Comparison of ENCODE assay signal across 13 cellular contexts in the genomic region with DNA sequence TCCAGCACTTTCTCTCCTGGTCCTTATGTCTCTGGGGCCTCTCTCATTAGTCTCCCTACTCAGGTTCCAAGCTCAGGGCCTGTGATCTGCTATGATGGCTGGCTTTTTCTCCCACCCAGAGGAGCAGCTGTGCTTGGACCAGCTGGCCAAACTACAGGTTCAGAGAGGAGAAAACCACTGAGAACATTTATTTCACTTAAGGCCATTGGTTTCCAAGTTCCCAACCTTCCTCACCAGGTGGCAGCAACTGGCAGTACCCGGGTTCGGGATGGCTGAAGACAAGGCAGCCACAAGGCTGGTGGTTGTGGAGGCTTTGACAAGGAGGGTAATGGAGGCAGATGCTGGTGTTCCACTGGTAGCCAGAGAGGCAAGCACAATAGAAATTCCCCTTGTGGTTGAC. TPM values are rescaled to one million over a fixed set of nuclear protein-coding genes. Genes with fewer than 3 reads are reported as not detected.
DNase-seq lines count a peak whose midpoint lies in the region; ATAC-seq and TF ChIP-seq lines count a peak whose summit lies in the region.
"Had no signal": no experiment of that assay in that cellular context is flagged by ENCODE, and none has a peak within 500 bp of the region (broad histone marks: within the 10 kb centered on the region; RNA-seq: fewer than 3 reads in every experiment).

No MANE protein-coding gene starts in this region.

- no peak overlapping the region for H3K4me3 ChIP-seq in breast epithelium
- H3K4me3 ChIP-seq in brain microvascular endothelial cell (ENCODE audit: low read depth, low read length) = no peak overlapping the region
- H3K4me3 ChIP-seq: left lung, MG63, skin epidermis had no signal

- intact Hi-C loops in MCF 10A (cut with micrococcal nuclease) (no loop called here), breast epithelium (cut with DNase I; ENCODE audit: low total_unique reads) (loop anchor here (5.0 kb wide), 1 partner anchor 696 kb away; no protein-coding TSS in a partner anchor)

- no peaks in the 10 kb centered on the region for H3K4me1 ChIP-seq in breast epithelium
- H3K4me1 ChIP-seq: left lung had no signal

- H3K4me1 Mint-ChIP-seq in MCF 10A (ENCODE audit: insufficient read depth, unreplicated experiment) = no peaks in the 10 kb centered on the region
- peaks cover 0 to 1% of the 10 kb centered on the region in 2 donors for H3K4me1 Mint-ChIP-seq in stimulated activated naive B cell treated with anti-CD40 and anti-IgM and Interleukin-4, amounts not matched to agents 10 μg/mL and 1 μg/mL and 100 μg/mL, for 72 hours

- DNase-seq in MCF 10A (ENCODE audit: unreplicated experiment) (no peak), breast epithelium (ENCODE audit: low spot score in 2 of 2) (no peak), NCI-H146 (lab: John Stamatoyannopoulos, UW) (peak; percentile 16), brain microvascular endothelial cell (no peak), NCI-H446 treated with DMSO at 0.1 percent for 48 hours (lab: John Stamatoyannopoulos, UW) (no peak), NCI-H1105 treated with DMSO at 0.1 percent for 48 hours (lab: John Stamatoyannopoulos, UW) (no peak)
- no peak for DNase-seq in stimulated activated naive B cell treated with anti-CD40 and anti-IgM and Interleukin-4, amounts not matched to agents 10 μg/mL and 1 μg/mL and 100 μg/mL, for 72 hours
- DNase-seq: left lung, MG63 had no signal

- in situ Hi-C loops in brain microvascular endothelial cell (cut with HindIII; ENCODE audit: low pct_ligation_motif_present, low sequenced_read_pairs) = no loop called here

- POLR2A ChIA-PET in MCF 10A (lab: Yijun Ruan, JAX) = interaction anchor here (0.6 kb wide), 1 partner anchor 17 kb away, joined by 3 read pairs; no protein-coding TSS in a partner anchor

- TF ChIP-seq CTCF in MCF 10A (IDR thresholded peaks at IDR 0.05; ENCODE audit: unreplicated experiment) (peak; percentile 21), breast epithelium (IDR thresholded peaks at IDR 0.05) (no peak), brain microvascular endothelial cell (IDR thresholded peaks at IDR 0.05; ENCODE audit: low read depth, low read length, missing control alignments) (peak; percentile 54)

- no peak overlapping the region for H3K27ac Mint-ChIP-seq in MCF 10A (ENCODE audit: low read depth, unreplicated experiment)
- peak overlapping the region; percentile 63 for H3K27ac Mint-ChIP-seq in stimulated activated naive B cell treated with anti-CD40 and anti-IgM and Interleukin-4, amounts not matched to agents 10 μg/mL and 1 μg/mL and 100 μg/mL, for 72 hours
- H3K27ac Mint-ChIP-seq: activated T-helper 2 cell treated with anti-CD3 and anti-CD28 coated beads, Interferon-gamma antibody, Interleukin-2, Interleukin-4, amounts not matched to agents 10 μg/mL and 5 μg/mL and 100 μg/mL, durations not matched to agents 14 hours and 24 hours and 36 hours; T-helper 2 cell treated with Interferon-gamma antibody and Interleukin-4, amounts not matched to agents 5 μg/mL and 100 μg/mL, for 36 hours had no signal

- H3K27ac ChIP-seq in breast epithelium (no peak overlapping the region), brain microvascular endothelial cell (no peak overlapping the region)
- H3K27ac ChIP-seq: left lung, skin epidermis had no signal

- no peak for TF ChIP-seq POLR2A in breast epithelium (IDR thresholded peaks at IDR 0.05)

- peak in 1 of 2 donors; percentile 33 for ATAC-seq in stimulated activated naive B cell treated with anti-CD40 and anti-IgM and Interleukin-4, amounts not matched to agents 10 μg/mL and 1 μg/mL and 100 μg/mL, for 72 hours (replicated peaks)
- ATAC-seq in GM19455 (IDR thresholded peaks at IDR 0.05; ENCODE audit: unreplicated experiment) = no peak
- ATAC-seq: left lung had no signal

- no peaks in the 10 kb centered on the region for H3K27me3 ChIP-seq in breast epithelium
- peaks cover 5% of the 10 kb centered on the region for H3K27me3 ChIP-seq in brain microvascular endothelial cell (replicated peaks)
- H3K27me3 ChIP-seq: left lung, MG63 had no signal

- no peak overlapping the region for H3K4me3 Mint-ChIP-seq in MCF 10A (ENCODE audit: unreplicated experiment)
- no peak overlapping the region for H3K4me3 Mint-ChIP-seq in stimulated activated naive B cell treated with anti-CD40 and anti-IgM and Interleukin-4, amounts not matched to agents 10 μg/mL and 1 μg/mL and 100 μg/mL, for 72 hours
- H3K4me3 Mint-ChIP-seq: T-helper 2 cell treated with Interferon-gamma antibody and Interleukin-4, amounts not matched to agents 5 μg/mL and 100 μg/mL, for 36 hours had no signal

- H3K36me3 Mint-ChIP-seq in MCF 10A (ENCODE audit: insufficient read depth, unreplicated experiment) = no peaks in the 10 kb centered on the region
- peaks cover 0 to 4% of the 10 kb centered on the region in 2 donors for H3K36me3 Mint-ChIP-seq in stimulated activated naive B cell treated with anti-CD40 and anti-IgM and Interleukin-4, amounts not matched to agents 10 μg/mL and 1 μg/mL and 100 μg/mL, for 72 hours

- H3K36me3 ChIP-seq in breast epithelium (no peaks in the 10 kb centered on the region), brain microvascular endothelial cell (replicated peaks) (no peaks in the 10 kb centered on the region)
- H3K36me3 ChIP-seq: left lung, MG63 had no signal

- CTCF ChIA-PET in MCF 10A (lab: Yijun Ruan, JAX) = interaction anchor here (0.7 to 1.3 kb wide), 2 partner anchors 11 to 25 kb away, joined by 3 read pairs; no protein-coding TSS in a partner anchor

- H3K9me3 ChIP-seq in breast epithelium = no peaks in the 10 kb centered on the region
- H3K9me3 ChIP-seq: left lung, MG63 had no signal

- BruUV-seq in MCF 10A (replicated peaks; lab: Mats Ljungman, UMichigan) = no TSS peak

- H3K9me3 Mint-ChIP-seq in MCF 10A (ENCODE audit: unreplicated experiment) = no peaks in the 10 kb centered on the region
- H3K9me3 Mint-ChIP-seq in stimulated activated naive B cell treated with anti-CD40 and anti-IgM and Interleukin-4, amounts not matched to agents 10 μg/mL and 1 μg/mL and 100 μg/mL, for 72 hours = no peaks in the 10 kb centered on the region
- H3K9me3 Mint-ChIP-seq: activated T-helper 2 cell treated with anti-CD3 and anti-CD28 coated beads, Interferon-gamma antibody, Interleukin-2, Interleukin-4, amounts not matched to agents 10 μg/mL and 5 μg/mL and 100 μg/mL, durations not matched to agents 14 hours and 24 hours and 36 hours; T-helper 2 cell treated with Interferon-gamma antibody and Interleukin-4, amounts not matched to agents 5 μg/mL and 100 μg/mL, for 36 hours had no signal

- H3K27me3 Mint-ChIP-seq in MCF 10A (ENCODE audit: insufficient read depth, unreplicated experiment) = no peaks in the 10 kb centered on the region
- H3K27me3 Mint-ChIP-seq in stimulated activated naive B cell treated with anti-CD40 and anti-IgM and Interleukin-4, amounts not matched to agents 10 μg/mL and 1 μg/mL and 100 μg/mL, for 72 hours = no peaks in the 10 kb centered on the region

RNA-seq across cellular contexts. Expression of a gene that starts 29.9 kb away (rescaled TPM):
- total RNA-seq in MCF 10A (2022) (43.8 and 51.0 TPM in 2 replicates), breast epithelium (10 to 100 TPM in 2 of 3 donors, 1 to 10 TPM in 1; 6.6 to 26.3 (median 17.4) TPM)

RNA-seq across cellular contexts. Expression of a gene that starts 30.5 kb away (rescaled TPM):
- 0.17 TPM in 1 of 2 replicates, not detected in the other for total RNA-seq in MCF 10A (2022)
- under 1 TPM in 1 of 3 donors, not detected in 2; under 0.01 TPM for total RNA-seq in breast epithelium

Comparison
In these comparisons a context has a peak if more than half of its experiments do, and no peak if none do; other contexts are left out.
1. CTCF ChIP-seq: peak in MCF 10A (single experiment) and brain microvascular endothelial cell (single experiment); none in breast epithelium (0 of 3).